ENCODE assay signal across 8 cellular contexts in the genomic region with DNA sequence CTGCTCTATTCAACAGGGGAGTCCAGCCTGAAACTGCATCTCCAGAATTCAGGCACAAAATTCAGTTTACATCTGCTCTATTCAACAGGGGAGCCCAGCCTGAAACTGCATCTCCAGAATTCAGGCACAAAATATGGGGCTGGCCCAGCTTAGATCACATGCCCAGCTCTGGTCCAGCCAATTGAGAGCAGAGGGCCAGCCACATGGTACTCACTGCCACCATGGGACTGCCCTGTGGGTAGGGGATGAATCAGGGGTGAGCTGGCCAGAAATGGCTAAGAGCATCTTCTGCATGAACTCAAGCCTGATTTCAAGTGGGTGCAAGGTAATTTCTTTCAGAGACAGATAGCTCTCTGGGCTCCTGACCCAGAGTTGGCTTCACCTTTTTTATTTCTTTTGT.
DNase-seq lines count a peak whose midpoint lies in the region; ATAC-seq and TF ChIP-seq lines count a peak whose summit lies in the region.

No MANE protein-coding gene starts in this region.

- no peak for ATAC-seq in activated B cell treated with CpG ODN at 0.5 μM for 24 hours (ENCODE audit: low read depth)
- no peak for ATAC-seq in HG02885 (IDR thresholded peaks at IDR 0.05; ENCODE audit: poor library complexity, unreplicated experiment)
- ATAC-seq in right lobe of liver, result no peak

- no peaks in the 10 kb centered on the region for H3K27me3 ChIP-seq in right lobe of liver

- H3K36me3 ChIP-seq in right lobe of liver, result no peaks in the 10 kb centered on the region

- H3K4me3 Mint-ChIP-seq in activated CD4-positive, alpha-beta T cell treated with anti-CD3 and anti-CD28 coated beads, Interleukin-2, amount 10 ng/mL, durations not matched to agents 7 days and 5 days, result peak overlapping the region; percentile 47
- H3K4me3 Mint-ChIP-seq in activated B cell treated with CpG ODN at 0.5 μM for 24 hours, result peak overlapping the region; percentile 61

- TF ChIP-seq POLR2A in right lobe of liver (IDR thresholded peaks at IDR 0.05), result no peak

- peaks cover 35% of the 10 kb centered on the region for H3K4me1 Mint-ChIP-seq in activated CD4-positive, alpha-beta T cell treated with anti-CD3 and anti-CD28 coated beads, Interleukin-2, amount 10 ng/mL, durations not matched to agents 7 days and 5 days
- H3K4me1 Mint-ChIP-seq in activated B cell treated with CpG ODN at 0.5 μM for 24 hours, result peaks cover 11% of the 10 kb centered on the region

- DNase-seq in activated CD4-positive, alpha-beta T cell treated with anti-CD3 and anti-CD28 coated beads, Interleukin-2, amount 10 ng/mL, durations not matched to agents 7 days and 5 days, result no peak
- no peak for DNase-seq in activated CD4-positive, alpha-beta T cell treated with anti-CD3 and anti-CD28 coated beads for 4 hours
- no peak for DNase-seq in activated B cell treated with CpG ODN at 0.5 μM for 24 hours
- DNase-seq in hepatic stellate cell (ENCODE audit: low spot score), result peak; percentile 37
- DNase-seq in superior temporal gyrus (ENCODE audit: extremely low spot score), result peak; percentile 32
- no peak for DNase-seq in right lobe of liver
- DNase-seq in NCI-H345 (lab: John Stamatoyannopoulos, UW), result no peak

- H3K4me1 ChIP-seq in right lobe of liver, result peaks cover 0 to 7% (median 2%) of the 10 kb centered on the region in 4 donors

- no peaks in the 10 kb centered on the region for H3K9me3 ChIP-seq in right lobe of liver

- no peaks in the 10 kb centered on the region for H3K27me3 Mint-ChIP-seq in activated CD4-positive, alpha-beta T cell treated with anti-CD3 and anti-CD28 coated beads, Interleukin-2, amount 10 ng/mL, durations not matched to agents 7 days and 5 days
- H3K27me3 Mint-ChIP-seq in activated B cell treated with CpG ODN at 0.5 μM for 24 hours, result peaks cover 11% of the 10 kb centered on the region

- intact Hi-C loops in activated B cell treated with CpG ODN at 0.5 μM for 24 hours (cut with micrococcal nuclease), result loop anchor here (10.0 kb wide), 1 partner anchor 1429 kb away; no protein-coding TSS in a partner anchor
- intact Hi-C loops in right lobe of liver (cut with DNase I), result no loop called here

- POLR2A ChIA-PET in activated CD4-positive, alpha-beta T cell treated with anti-CD3 and anti-CD28 coated beads, Interleukin-2, amount 10 ng/mL, durations not matched to agents 7 days and 5 days (lab: Charles Lee), result no interaction called here
- POLR2A ChIA-PET in activated B cell treated with CpG ODN at 0.5 μM for 24 hours (lab: Charles Lee), result interaction anchor here (0.6 kb wide), 1 partner anchor 345 kb away, joined by 9 read pairs; no protein-coding TSS in a partner anchor

- H3K27ac Mint-ChIP-seq in activated CD4-positive, alpha-beta T cell treated with anti-CD3 and anti-CD28 coated beads, Interleukin-2, amount 10 ng/mL, durations not matched to agents 7 days and 5 days, result no peak overlapping the region
- no peak overlapping the region for H3K27ac Mint-ChIP-seq in activated B cell treated with CpG ODN at 0.5 μM for 24 hours

- peaks cover 4% of the 10 kb centered on the region for H3K9me3 Mint-ChIP-seq in activated CD4-positive, alpha-beta T cell treated with anti-CD3 and anti-CD28 coated beads, Interleukin-2, amount 10 ng/mL, durations not matched to agents 7 days and 5 days
- no peaks in the 10 kb centered on the region for H3K9me3 Mint-ChIP-seq in activated B cell treated with CpG ODN at 0.5 μM for 24 hours

- H3K36me3 Mint-ChIP-seq in activated CD4-positive, alpha-beta T cell treated with anti-CD3 and anti-CD28 coated beads, Interleukin-2, amount 10 ng/mL, durations not matched to agents 7 days and 5 days (ENCODE audit: low read depth), result peaks cover 4% of the 10 kb centered on the region
- H3K36me3 Mint-ChIP-seq in activated B cell treated with CpG ODN at 0.5 μM for 24 hours (ENCODE audit: low read depth), result no peaks in the 10 kb centered on the region

- no peak for TF ChIP-seq CTCF in activated B cell treated with CpG ODN at 0.5 μM for 24 hours (IDR thresholded peaks at IDR 0.05)
- TF ChIP-seq CTCF in right lobe of liver (IDR thresholded peaks at IDR 0.05), result no peak

- CTCF ChIA-PET in activated CD4-positive, alpha-beta T cell treated with anti-CD3 and anti-CD28 coated beads, Interleukin-2, amount 10 ng/mL, durations not matched to agents 7 days and 5 days (lab: Charles Lee), result interaction anchor here (0.7 to 1.0 kb wide), 3 partner anchors 20 to 1047 kb away, joined by 3 to 8 read pairs (median 3); no protein-coding TSS in a partner anchor
- CTCF ChIA-PET in activated B cell treated with CpG ODN at 0.5 μM for 24 hours (lab: Charles Lee), result interaction anchor here (4.9 to 5.7 kb wide), 2 partner anchors 983 to 1023 kb away, joined by 57 to 80 read pairs; no protein-coding TSS in a partner anchor

- H3K27ac ChIP-seq in right lobe of liver, result no peak overlapping the region

- H3K4me3 ChIP-seq in right lobe of liver, result no peak overlapping the region

Comparison
In these comparisons a context has a peak if more than half of its experiments do, and no peak if none do; other contexts are left out.
1. DNase-seq: peak in hepatic stellate cell (single experiment) and superior temporal gyrus (single experiment); none in activated CD4-positive, alpha-beta T cell treated with anti-CD3 and anti-CD28 coated beads, Interleukin-2, amount 10 ng/mL, durations not matched to agents 7 days and 5 days (single experiment), activated CD4-positive, alpha-beta T cell treated with anti-CD3 and anti-CD28 coated beads for 4 hours (0 of 2), activated B cell treated with CpG ODN at 0.5 μM for 24 hours (single experiment), right lobe of liver (0 of 3) and NCI-H345 (single experiment).